ENCODE assay signal across 1 cellular context in the genomic region with DNA sequence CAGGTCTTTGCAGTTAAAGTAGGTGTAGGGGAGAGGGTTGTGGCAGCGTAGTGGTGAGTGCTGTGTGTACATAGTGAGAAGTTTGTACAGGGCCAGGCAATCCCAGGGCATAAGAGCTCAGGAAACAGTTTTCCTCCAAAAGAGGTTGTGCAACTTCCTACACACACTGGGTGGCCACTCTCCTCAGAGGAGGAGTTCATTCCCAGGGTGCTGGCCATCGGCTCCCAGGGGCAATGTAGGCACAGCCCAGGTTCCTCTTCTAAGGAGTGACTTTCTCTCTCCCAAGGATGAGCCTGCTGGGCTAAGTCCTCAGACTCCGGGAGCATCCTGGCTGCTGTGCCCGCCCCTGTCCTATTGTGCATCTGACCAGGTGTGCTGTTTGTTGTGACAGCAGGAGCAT.
TF ChIP-seq lines count a peak whose summit lies in the region.

No MANE protein-coding gene starts in this region.

TF ChIP-seq in GM23338, 12 proteins besides CTCF, POLR2A, EP300 and RAD21 (continued from another document):
- TF ChIP-seq ZNF462 (CRISPR knock-in tag; IDR thresholded peaks at IDR 0.05): no peak
